In genomic region chr1:223741861-223742260, GRCh38 we compare ENCODE assay signal across 18 cellular contexts. TPM values are rescaled to one million over a fixed set of nuclear protein-coding genes. Genes with fewer than 3 reads are reported as not detected.
DNase-seq lines count a peak whose midpoint lies in the region; ATAC-seq and TF ChIP-seq lines count a peak whose summit lies in the region.
"Had no signal": no experiment of that assay in that cellular context is flagged by ENCODE, and none has a peak within 500 bp of the region (broad histone marks: within the 10 kb centered on the region; RNA-seq: fewer than 3 reads in every experiment).

No MANE protein-coding gene starts in this region.

- peak; percentile 80 for ATAC-seq in RWPE2 (ENCODE audit: low read depth)
- ATAC-seq in HG03159 (IDR thresholded peaks at IDR 0.05; ENCODE audit: unreplicated experiment): no peak
- ATAC-seq in HG03095 (IDR thresholded peaks at IDR 0.05; ENCODE audit: unreplicated experiment): no peak
- ATAC-seq: HCT116, left lung had no signal

- DNase-seq in ELF-1 (ENCODE audit: low read depth, low spot score): peak; percentile 70
- no peak for DNase-seq in RWPE2 (ENCODE audit: low spot score)
- DNase-seq in fibroblast of pulmonary artery (ENCODE audit: low read depth): peak; percentile 35
- peak; percentile 53 for DNase-seq in pulmonary artery endothelial cell (ENCODE audit: low read depth, low spot score)
- no peak for DNase-seq in stimulated activated CD4-positive, alpha-beta T cell treated with anti-CD3 and anti-CD28 coated beads, Interleukin-15, amount 100 ng/mL, for 24 hours
- no peak for DNase-seq in NCI-H1417 treated with DMSO at 0.1 percent for 48 hours (lab: John Stamatoyannopoulos, UW)
- DNase-seq: cortex of kidney; DMS79; left lung; NCI-H2107; NCI-H748 treated with DMSO at 0.1 percent for 48 hours; Peyer's patch; stimulated activated CD4-positive, alpha-beta T cell treated with anti-CD3 and anti-CD28 coated beads, Interleukin-2, amount 100 ng/mL, for 48 hours; stimulated activated CD8-positive, alpha-beta memory T cell treated with anti-CD3 and anti-CD28 coated beads, Interleukin-4, amount 100 ng/mL, for 48 hours had no signal

- peaks cover 39% of the 10 kb centered on the region for H3K4me1 ChIP-seq in RWPE2 (ENCODE audit: insufficient read depth, poor library complexity, severe bottlenecking)

- peak overlapping the region; percentile 85 for H3K27ac ChIP-seq in RWPE2 (ENCODE audit: poor library complexity, severe bottlenecking)
- H3K27ac ChIP-seq: Peyer's patch, VCaP had no signal

- no peaks in the 10 kb centered on the region for H3K27me3 ChIP-seq in RWPE2 (ENCODE audit: insufficient read depth, poor library complexity, severe bottlenecking)
- H3K27me3 ChIP-seq: left lung, Peyer's patch had no signal

- H3K36me3 ChIP-seq in RWPE2 (ENCODE audit: low read depth): peaks cover 65% of the 10 kb centered on the region

- no peak for TF ChIP-seq CTCF in RWPE2 (IDR thresholded peaks at IDR 0.05; ENCODE audit: poor library complexity, severe bottlenecking)
- no peak for TF ChIP-seq CTCF in fibroblast of pulmonary artery (IDR thresholded peaks at IDR 0.05; ENCODE audit: low read length, missing control alignments)

- H3K4me3 ChIP-seq in RWPE2 (ENCODE audit: severe bottlenecking): no peak overlapping the region
- H3K4me3 ChIP-seq in fibroblast of pulmonary artery (replicated peaks; ENCODE audit: low read depth, low read length): no peak overlapping the region
- H3K4me3 ChIP-seq: left lung, Peyer's patch had no signal

- no peaks in the 10 kb centered on the region for H3K9me3 ChIP-seq in RWPE2 (ENCODE audit: severe bottlenecking)
- H3K9me3 ChIP-seq: left lung, Peyer's patch had no signal

RNA-seq across cellular contexts. Expression of gene CAPN2, which starts 29.5 kb away (rescaled TPM):
- total RNA-seq in pulmonary artery endothelial cell: 436 and 498 TPM in 2 replicates

Comparison
In these comparisons a context has a peak if more than half of its experiments do, and no peak if none do; other contexts are left out.
1. DNase-seq: peak in ELF-1 (single experiment), fibroblast of pulmonary artery (single experiment) and pulmonary artery endothelial cell (single experiment); none in RWPE2 (single experiment), stimulated activated CD4-positive, alpha-beta T cell treated with anti-CD3 and anti-CD28 coated beads, Interleukin-15, amount 100 ng/mL, for 24 hours (single experiment) and NCI-H1417 treated with DMSO at 0.1 percent for 48 hours (single experiment).